8 cellular contexts compared by ENCODE assay signal in genomic region chr6:24918641-24919403, GRCh38. TPM values are rescaled to one million over a fixed set of nuclear protein-coding genes. Genes with fewer than 3 reads are reported as not detected.
DNase-seq lines count a peak whose midpoint lies in the region; ATAC-seq lines count a peak whose summit lies in the region.

No MANE protein-coding gene starts in this region.

- DNase-seq in DMS53 treated with DMSO at 0.1 percent for 48 hours (lab: John Stamatoyannopoulos, UW; ENCODE audit: unreplicated experiment) (peak; percentile 39), OCI-M1 (lab: John Stamatoyannopoulos, UW) (peak; percentile 24), KG1 (lab: John Stamatoyannopoulos, UW) (no peak), GF-D8 (lab: John Stamatoyannopoulos, UW) (no peak), HuH-7.5 (ENCODE audit: low spot score) (no peak)

- no peak overlapping the region for H3K4me3 ChIP-seq in mesodermal cell (ENCODE audit: extremely low read depth, insufficient read depth, low read length, poor library complexity, severe bottlenecking)

- WGBS in mesodermal cell (ENCODE audit: insufficient coverage in 2 of 2), 2 experiments: 60 to 66% methylated on average over 4 to 5 of the region's 5 CpGs

- peaks cover 16% of the 10 kb centered on the region for H3K4me1 ChIP-seq in mesodermal cell (ENCODE audit: control insufficient read depth, insufficient read depth, low read length, poor library complexity, severe bottlenecking)

- H3K27ac ChIP-seq in mesodermal cell (ENCODE audit: low read depth, low read length, severe bottlenecking): peak overlapping the region; percentile 45

- no peaks in the 10 kb centered on the region for H3K36me3 ChIP-seq in mesodermal cell (ENCODE audit: control insufficient read depth, insufficient read depth, low read length)

- no peaks in the 10 kb centered on the region for H3K9me3 ChIP-seq in mesodermal cell (ENCODE audit: control insufficient read depth, low read length)

- ATAC-seq in HG03342 (IDR thresholded peaks at IDR 0.05; ENCODE audit: unreplicated experiment) (peak; percentile 55), GM18502 (IDR thresholded peaks at IDR 0.05; ENCODE audit: poor library complexity, unreplicated experiment) (no peak)

RNA-seq across cellular contexts. Expression of gene RIPOR2, which starts 16.9 kb away (rescaled TPM):
- polyA plus RNA-seq in mesodermal cell (2013, experiment 1 of 2): 6.1 TPM
- polyA plus RNA-seq in mesodermal cell (2013, experiment 2 of 2): 6.3 TPM

Comparison
In these comparisons a context has a peak if more than half of its experiments do, and no peak if none do; other contexts are left out.
1. DNase-seq: peak in DMS53 treated with DMSO at 0.1 percent for 48 hours (single experiment) and OCI-M1 (single experiment); none in KG1 (single experiment), GF-D8 (single experiment) and HuH-7.5 (single experiment).